ENCODE assay signal across 7 cellular contexts in genomic region chr1:247332215-247332900, GRCh38. TPM values are rescaled to one million over a fixed set of nuclear protein-coding genes. Genes with fewer than 3 reads are reported as not detected.
DNase-seq lines count a peak whose midpoint lies in the region; ATAC-seq, FAIRE-seq and TF ChIP-seq lines count a peak whose summit lies in the region.

No MANE protein-coding gene starts in this region.

- H3K36me3 ChIP-seq in H7 (replicated peaks; ENCODE audit: control insufficient read depth, insufficient read depth, low read length) = peaks cover 21% of the 10 kb centered on the region
- peaks cover 19% of the 10 kb centered on the region; the same call in 1 of the 2 replicates for H3K36me3 ChIP-seq in Loucy (ENCODE audit: insufficient read depth, low read length)
- peaks cover 4 to 21% of the 10 kb centered on the region in 2 donors for H3K36me3 ChIP-seq in lung (ENCODE audit: control insufficient read depth in 2 of 2, insufficient read depth in 2 of 2, low read length in 2 of 2)

- peak; percentile 19 for ATAC-seq in lung (ENCODE audit: insufficient read depth, low FRiP score)

- FAIRE-seq in GM12891 (lab: Jason Lieb, UNC) = no peak

- H3K27me3 ChIP-seq in H7 (ENCODE audit: control insufficient read depth, insufficient read depth, low read length) (no peaks in the 10 kb centered on the region), Loucy (ENCODE audit: insufficient read depth, low read length, poor library complexity, severe bottlenecking) (no peaks in the 10 kb centered on the region), lung (ENCODE audit: control insufficient read depth, insufficient read depth) (no peaks in the 10 kb centered on the region)

- H3K27ac ChIP-seq in lung (ENCODE audit: low read depth in 1 of 2, low read length in 1 of 2) = peak overlapping the region; percentile 85 to 94

- H3K27ac Mint-ChIP-seq in dendritic cell treated with granulocyte-macrophage colony-stimulating factor and Interleukin-4, amounts not matched to agents 40 ng/mL and 50 ng/mL, for 4 days = peak overlapping the region; percentile 78

- H3K79me2 ChIP-seq in Loucy (ENCODE audit: insufficient read depth, low read length) = peaks cover 90% of the 10 kb centered on the region

- DNase-seq in GM12891 (ENCODE audit: insufficient read length, low spot score) (peak; percentile 57), H7 (peak; percentile 90), lung (ENCODE audit: low spot score) (peak; percentile 32)
- DNase-seq in activated CD4-positive, alpha-beta T cell treated with anti-CD3 and anti-CD28 coated beads for 4 hours = peak; percentile 49 to 51
- DNase-seq in stimulated activated CD4-positive, alpha-beta T cell treated with anti-CD3 and anti-CD28 coated beads, TNF-alpha, amount 100 ng/mL, for 48 hours (ENCODE audit: low read depth in 3 of 3) = peak; percentile 24 to 44 (median 38)

- H3K4me3 ChIP-seq in H7 (ENCODE audit: insufficient read depth, low read depth, low read length) (peak overlapping the region; percentile 99), Loucy (ENCODE audit: low read length, poor library complexity, severe bottlenecking) (peak overlapping the region; percentile 80), lung (peak overlapping the region; percentile 74)

- H3F3A ChIP-seq in Loucy (ENCODE audit: low read depth) = no peaks in the 10 kb centered on the region

- H3K9me2 ChIP-seq in Loucy (replicated peaks; ENCODE audit: low read depth, low read length) = no peaks in the 10 kb centered on the region

- intact Hi-C loops in dendritic cell treated with granulocyte-macrophage colony-stimulating factor and Interleukin-4, amounts not matched to agents 40 ng/mL and 50 ng/mL, for 4 days (cut with micrococcal nuclease) = loop anchor here (2.0 kb wide), 1 partner anchor 28 kb away; no protein-coding TSS in a partner anchor

- TF ChIP-seq POLR2A in GM12891 (IDR thresholded peaks at IDR 0.05; ENCODE audit: low read depth, low read length) = no peak

- H3K4me1 ChIP-seq in Loucy (ENCODE audit: insufficient read depth, low read length, poor library complexity, severe bottlenecking) (peaks cover 68% of the 10 kb centered on the region), lung (ENCODE audit: control insufficient read depth in 2 of 2, insufficient read depth in 2 of 2, low read length in 2 of 2) (peaks cover 0 to 24% of the 10 kb centered on the region in 2 donors)

- H4K20me1 ChIP-seq in Loucy (ENCODE audit: insufficient read depth, low read length, poor library complexity, severe bottlenecking) = peaks cover 40% of the 10 kb centered on the region

- peaks cover 57% of the 10 kb centered on the region for H3K4me1 Mint-ChIP-seq in dendritic cell treated with granulocyte-macrophage colony-stimulating factor and Interleukin-4, amounts not matched to agents 40 ng/mL and 50 ng/mL, for 4 days (ENCODE audit: low read depth)

- peak overlapping the region; percentile 81 for H3K9ac ChIP-seq in Loucy (ENCODE audit: low read depth, low read length, poor library complexity, severe bottlenecking)

- H3K4me3 Mint-ChIP-seq in dendritic cell treated with granulocyte-macrophage colony-stimulating factor and Interleukin-4, amounts not matched to agents 40 ng/mL and 50 ng/mL, for 4 days = peak overlapping the region; percentile 77

- TF ChIP-seq CTCF in Loucy (conservative IDR thresholded peaks at IDR 0.05; ENCODE audit: low read length) = no peak
- TF ChIP-seq CTCF in lung (IDR thresholded peaks at IDR 0.05; ENCODE audit: control extremely low read depth, extremely low read depth) = no peak

- peaks cover 26% of the 10 kb centered on the region for H3K27me3 Mint-ChIP-seq in dendritic cell treated with granulocyte-macrophage colony-stimulating factor and Interleukin-4, amounts not matched to agents 40 ng/mL and 50 ng/mL, for 4 days

- 1 to 3% methylated on average over 39 to 53 of the region's 53 CpGs for WGBS in lung, 2 donors

- peak overlapping the region; percentile 83 for H2AFZ ChIP-seq in Loucy (ENCODE audit: low read length)

- H3K9me3 Mint-ChIP-seq in dendritic cell treated with granulocyte-macrophage colony-stimulating factor and Interleukin-4, amounts not matched to agents 40 ng/mL and 50 ng/mL, for 4 days = no peaks in the 10 kb centered on the region

- H3K36me3 Mint-ChIP-seq in dendritic cell treated with granulocyte-macrophage colony-stimulating factor and Interleukin-4, amounts not matched to agents 40 ng/mL and 50 ng/mL, for 4 days (ENCODE audit: low read depth) = peaks cover 56% of the 10 kb centered on the region

- H3K4me2 ChIP-seq in Loucy (ENCODE audit: low read depth, low read length, poor library complexity, severe bottlenecking) = peak overlapping the region; percentile 79

- H3K9me3 ChIP-seq in Loucy (ENCODE audit: insufficient read depth, low read depth, low read length) (no peaks in the 10 kb centered on the region), lung (ENCODE audit: control insufficient read depth in 2 of 2, insufficient read depth in 1 of 2, low read length in 1 of 2) (no peaks in the 10 kb centered on the region)

TF ChIP-seq in GM12891, 5 proteins besides CTCF, POLR2A, EP300 and RAD21:
- no peak for TF ChIP-seq SPI1 (IDR thresholded peaks at IDR 0.05; ENCODE audit: low read depth, low read length)
- TF ChIP-seq POU2F2 (IDR thresholded peaks at IDR 0.05; ENCODE audit: low read depth, low read length) = 0 out of 2 replicates have a peak, but pooled peaks have one; percentile 33
- no peak; the same call in 1 of the 2 replicates for TF ChIP-seq TAF1 (IDR thresholded peaks at IDR 0.05; ENCODE audit: low read depth, low read length)
- TF ChIP-seq POLR2AphosphoS5 (IDR thresholded peaks at IDR 0.05; ENCODE audit: low read depth, low read length) = no peak
TF ChIP-seq in GM12891: peak in this region for 1.

RNA-seq across cellular contexts. Expression of gene ZNF496, which starts 0.7 kb away (rescaled TPM):
- polyA plus RNA-seq in GM12891 (2012; ENCODE audit: low read depth, missing spikeins) = 10.1 TPM
- 127 and 150 TPM in 2 replicates for total RNA-seq in H7 (2014; rRNA removed; shearing (Covaris generic))
- 10 to 100 TPM; 21.9 to 43.4 TPM for total RNA-seq in lung
- polyA plus RNA-seq in lung = 1 to 10 TPM; 8.2 to 9.2 TPM

Comparison
In these comparisons a context has a peak if more than half of its experiments do, and no peak if none do; other contexts are left out.
1. Peak in every context shown above with its lines: DNase-seq, ATAC-seq, H3K4me3 ChIP-seq and H3K27ac ChIP-seq.
2. DNase-seq: peak in every context shown above with its lines; median percentile 90 in H7; 57 in GM12891; 50 in activated CD4-positive, alpha-beta T cell treated with anti-CD3 and anti-CD28 coated beads for 4 hours; 38 in stimulated activated CD4-positive, alpha-beta T cell treated with anti-CD3 and anti-CD28 coated beads, TNF-alpha, amount 100 ng/mL, for 48 hours; 32 in lung.